Comparison of ENCODE assay signal across 18 cellular contexts in the genomic region with DNA sequence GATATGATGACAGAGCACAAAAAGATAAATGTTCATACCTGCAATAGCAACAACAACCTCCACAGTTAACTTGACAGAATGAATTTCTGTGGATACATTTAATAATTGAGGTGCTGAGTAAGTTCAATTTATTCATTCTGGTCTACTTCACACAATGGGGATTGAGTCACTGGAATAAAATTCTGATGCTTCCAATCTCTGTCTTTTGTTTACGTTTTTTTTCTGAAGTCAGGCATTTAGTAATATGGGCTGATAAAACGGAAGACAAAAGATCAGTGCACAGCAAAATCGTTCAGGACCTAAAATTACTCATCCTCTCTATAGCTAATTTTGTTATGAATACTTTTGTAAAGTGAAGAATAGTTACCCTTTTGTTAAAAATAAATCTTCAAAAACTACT.
DNase-seq lines count a peak whose midpoint lies in the region; FAIRE-seq and TF ChIP-seq lines count a peak whose summit lies in the region.
"Had no signal": no experiment of that assay in that cellular context is flagged by ENCODE, and none has a peak within 500 bp of the region (broad histone marks: within the 10 kb centered on the region; RNA-seq: fewer than 3 reads in every experiment).

No MANE protein-coding gene starts in this region.

- no peak overlapping the region for H3K18ac ChIP-seq in neuronal stem cell (ENCODE audit: low read length)

- no peaks in the 10 kb centered on the region for H3K36me3 ChIP-seq in ACC112 (ENCODE audit: insufficient read depth, low read length)
- H3K36me3 ChIP-seq in bronchial epithelial cell (ENCODE audit: control insufficient read depth, insufficient read depth, low read length), result no peaks in the 10 kb centered on the region
- H3K36me3 ChIP-seq in endodermal cell (ENCODE audit: control insufficient read depth, insufficient read depth, low read length), result no peaks in the 10 kb centered on the region
- H3K36me3 ChIP-seq in neuronal stem cell (replicated peaks in 1 of 2; ENCODE audit: control insufficient read depth in 2 of 2, insufficient read depth in 2 of 2, low read length in 2 of 2), result no peaks in the 10 kb centered on the region

- no peak overlapping the region for H3K9ac ChIP-seq in endodermal cell (ENCODE audit: extremely low read depth, low read length, poor library complexity, severe bottlenecking)
- no peak overlapping the region for H3K9ac ChIP-seq in neuronal stem cell (ENCODE audit: low read depth, low read length, poor library complexity)

- H3K27ac ChIP-seq in ACC112 (ENCODE audit: low read depth, low read length) (peak overlapping the region; percentile 43), endodermal cell (ENCODE audit: low read depth, low read length) (no peak overlapping the region), neuronal stem cell (replicated peaks; ENCODE audit: low read length) (no peak overlapping the region)
- H3K27ac ChIP-seq: SK-N-MC had no signal

- H2BK15ac ChIP-seq in neuronal stem cell (ENCODE audit: low read length), result no peak overlapping the region

- H4K91ac ChIP-seq in neuronal stem cell (ENCODE audit: low read depth, low read length, poor library complexity), result no peak overlapping the region

- no peaks in the 10 kb centered on the region for H3K9me3 Mint-ChIP-seq in endodermal cell
- H3K9me3 Mint-ChIP-seq: neural crest cell had no signal

- no peak overlapping the region for H3K4ac ChIP-seq in neuronal stem cell (ENCODE audit: low read length)

- no peak for TF ChIP-seq CTCF in bronchial epithelial cell (IDR thresholded peaks at IDR 0.05; ENCODE audit: insufficient read depth, low read length, severe bottlenecking)
- TF ChIP-seq CTCF in endodermal cell (conservative IDR thresholded peaks at IDR 0.05), result no peak

- no peak overlapping the region for H3K4me3 Mint-ChIP-seq in endodermal cell
- H3K4me3 Mint-ChIP-seq: neural crest cell had no signal

- H2AK5ac ChIP-seq in neuronal stem cell (ENCODE audit: low read depth, low read length), result no peak overlapping the region

- H3K14ac ChIP-seq in neuronal stem cell (ENCODE audit: low read length), result no peak overlapping the region

- H3K4me1 ChIP-seq in ACC112 (ENCODE audit: control insufficient read depth, insufficient read depth, low read length, unreplicated experiment) (peaks cover 25% of the 10 kb centered on the region), endodermal cell (ENCODE audit: control insufficient read depth, insufficient read depth, low read length) (no peaks in the 10 kb centered on the region), neuronal stem cell (ENCODE audit: control insufficient read depth in 2 of 2, insufficient read depth in 1 of 2, low read depth in 1 of 2, low read length in 2 of 2) (no peaks in the 10 kb centered on the region)

- no peak overlapping the region for H3K23ac ChIP-seq in neuronal stem cell (ENCODE audit: low read depth, low read length, poor library complexity)

- H3K4me3 ChIP-seq in ACC112 (ENCODE audit: low read depth, low read length) (peak overlapping the region; percentile 40; the same call in 1 of the 2 replicates), bronchial epithelial cell (ENCODE audit: low read depth, low read length) (no peak overlapping the region), endodermal cell (ENCODE audit: low read length) (no peak overlapping the region), neuronal stem cell (ENCODE audit: low read length in 2 of 2) (no peak overlapping the region)
- H3K4me3 ChIP-seq: SK-N-MC had no signal

- H3K36me3 Mint-ChIP-seq in endodermal cell (ENCODE audit: low read depth), result no peaks in the 10 kb centered on the region

- H4K8ac ChIP-seq in neuronal stem cell (ENCODE audit: low read depth, low read length), result no peak overlapping the region

- H2BK5ac ChIP-seq in neuronal stem cell (ENCODE audit: low read length), result no peak overlapping the region

- H3K27me3 ChIP-seq in ACC112 (ENCODE audit: insufficient read depth, low read length) (no peaks in the 10 kb centered on the region), bronchial epithelial cell (ENCODE audit: control insufficient read depth, insufficient read depth, low read length) (no peaks in the 10 kb centered on the region), endodermal cell (ENCODE audit: control insufficient read depth, insufficient read depth, low read length, poor library complexity, severe bottlenecking) (no peaks in the 10 kb centered on the region), neuronal stem cell (ENCODE audit: control insufficient read depth in 3 of 3, insufficient read depth in 3 of 3, low read depth in 1 of 3, low read length in 3 of 3) (no peaks in the 10 kb centered on the region)

- no peak overlapping the region for H3K4me2 ChIP-seq in neuronal stem cell (ENCODE audit: insufficient read depth, low read length, poor library complexity, severe bottlenecking)

- no peaks in the 10 kb centered on the region for H3K79me2 ChIP-seq in ACC112 (ENCODE audit: control insufficient read depth, insufficient read depth, low read length, unreplicated experiment)

- no peak overlapping the region for H2BK12ac ChIP-seq in neuronal stem cell (ENCODE audit: low read length)

- DNase-seq in HS-5 (ENCODE audit: low read depth) (peak; percentile 76), bronchial epithelial cell (ENCODE audit: low read depth) (peak; percentile 69), kidney glomerular epithelial cell (lab: John Stamatoyannopoulos, UW) (peak; percentile 68), endodermal cell (no peak), neuronal stem cell (ENCODE audit: low spot score) (no peak), superior temporal gyrus (ENCODE audit: extremely low spot score) (no peak)
- DNase-seq in activated CD8-positive, alpha-beta memory T cell treated with anti-CD3 and anti-CD28 coated beads, Interleukin-2, amount 50 U/mL, for 48 hours, result no peak
- DNase-seq: activated CD8-positive, alpha-beta memory T cell treated with anti-CD3 and anti-CD28 coated beads for 24 hours; activated effector memory CD4-positive, alpha-beta T cell treated with Interleukin-2 at 50 U/mL for 16 hours; AML-193; DMS79; left ventricle myocardium superior; NCI-H2171; small intestine had no signal

- H3K27me3 Mint-ChIP-seq in endodermal cell (ENCODE audit: insufficient read depth), result no peaks in the 10 kb centered on the region

- H3K9me3 ChIP-seq in endodermal cell (ENCODE audit: control insufficient read depth, low read length) (no peaks in the 10 kb centered on the region), neuronal stem cell (replicated peaks in 1 of 2; ENCODE audit: control insufficient read depth in 2 of 2, insufficient read depth in 1 of 2, low read depth in 1 of 2, low read length in 2 of 2) (no peaks in the 10 kb centered on the region)

- H2AFZ ChIP-seq in ACC112 (ENCODE audit: low read length, unreplicated experiment), result peak overlapping the region; percentile 76
- no peak overlapping the region for H2AFZ ChIP-seq in neuronal stem cell (ENCODE audit: low read length)

- H3K27ac Mint-ChIP-seq in endodermal cell, result no peak overlapping the region

- 89% methylated on average over 3 of the region's 3 CpGs; no CpG with 5 or more reads in 1 of the 2 experiments for WGBS in endodermal cell (ENCODE audit: insufficient coverage in 1 of 2, insufficient read length in 1 of 2), 2 experiments
- WGBS in neuronal stem cell (ENCODE audit: extremely low coverage in 2 of 2, insufficient read length in 2 of 2, insufficient replicate concordance in 1 of 2), 2 donors, result no CpG with 5 or more reads among the region's 3 CpGs

- H3K4me1 Mint-ChIP-seq in endodermal cell, result no peaks in the 10 kb centered on the region
- H3K4me1 Mint-ChIP-seq: neural crest cell had no signal

- H2BK120ac ChIP-seq in neuronal stem cell (ENCODE audit: low read depth, low read length), result no peak overlapping the region

- no peaks in the 10 kb centered on the region for H3K79me1 ChIP-seq in neuronal stem cell (ENCODE audit: low read depth, low read length)

- no peak for FAIRE-seq in bronchial epithelial cell (lab: Jason Lieb, UNC)
- FAIRE-seq: GM12891, small intestine had no signal

Comparison
In these comparisons a context has a peak if more than half of its experiments do, and no peak if none do; other contexts are left out.
1. DNase-seq: peak in HS-5 (single experiment), bronchial epithelial cell (single experiment) and kidney glomerular epithelial cell (single experiment); none in endodermal cell (single experiment), activated CD8-positive, alpha-beta memory T cell treated with anti-CD3 and anti-CD28 coated beads, Interleukin-2, amount 50 U/mL, for 48 hours (single experiment), neuronal stem cell (single experiment) and superior temporal gyrus (single experiment).